8 cellular contexts compared by ENCODE assay signal in the genomic region with DNA sequence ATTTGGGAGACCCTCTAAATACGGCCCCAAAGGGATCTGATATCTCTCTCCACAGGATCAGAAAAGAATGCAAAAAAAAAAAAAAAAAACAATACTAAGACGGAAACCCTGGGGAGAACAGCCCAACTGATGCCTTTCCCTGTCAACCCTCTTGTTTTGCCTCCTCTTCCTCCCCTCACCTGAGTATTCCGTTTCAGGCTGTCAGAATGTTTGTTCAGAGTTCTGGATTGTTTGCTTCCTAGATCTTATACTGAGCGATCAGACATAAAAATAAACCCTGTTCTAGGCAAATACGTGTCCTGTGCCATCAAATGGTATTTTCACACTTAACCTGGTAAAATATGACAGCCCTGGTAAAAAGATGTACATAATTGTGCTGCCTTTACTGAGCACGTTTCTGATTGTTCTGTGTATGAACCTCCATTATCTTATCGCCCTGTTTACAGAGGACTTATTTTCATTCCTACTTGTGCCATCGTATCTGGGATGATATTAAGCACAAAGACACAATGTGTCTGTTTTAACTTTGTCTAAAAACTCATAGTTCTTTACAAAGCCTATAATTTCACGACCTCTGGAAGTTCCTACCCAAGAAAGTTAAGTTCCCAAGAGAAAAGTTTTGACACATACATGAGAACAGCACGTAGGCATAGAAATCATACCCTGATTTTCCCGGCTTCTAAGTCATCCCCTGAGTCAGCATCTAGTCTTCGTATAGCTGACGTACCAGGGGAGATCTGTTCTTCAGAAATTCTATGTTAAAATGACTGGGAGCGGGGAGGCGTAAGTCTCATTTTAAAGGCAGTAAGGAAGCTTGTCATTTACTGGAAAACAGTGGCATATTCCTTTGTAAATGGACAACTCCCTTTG. TPM values are rescaled to one million over a fixed set of nuclear protein-coding genes. Genes with fewer than 3 reads are reported as not detected.
DNase-seq lines count a peak whose midpoint lies in the region; ATAC-seq and TF ChIP-seq lines count a peak whose summit lies in the region.

No MANE protein-coding gene starts in this region.

- H3K27ac ChIP-seq in SJCRH30 (peak overlapping the region; percentile 97), esophagus squamous epithelium (peak overlapping the region; percentile 75 to 96 (median 84))

- intact Hi-C loops in esophagus squamous epithelium (cut with DNase I), result no loop called here

- peaks cover 14% of the 10 kb centered on the region for H3K36me3 ChIP-seq in SJCRH30
- H3K36me3 ChIP-seq in esophagus squamous epithelium, result no peaks in the 10 kb centered on the region

- H3K4me3 ChIP-seq in SJCRH30 (peak overlapping the region; percentile 56), esophagus squamous epithelium (peak overlapping the region in 3 of 4 donors; percentile 10 to 51 (median 30)), retinal pigment epithelial cell (ENCODE audit: low read length) (peak overlapping the region; percentile 27)

- H3K27me3 ChIP-seq in SJCRH30 (no peaks in the 10 kb centered on the region), esophagus squamous epithelium (peaks cover 0 to 14% (median 0%) of the 10 kb centered on the region in 4 donors)

- TF ChIP-seq POLR2A in esophagus squamous epithelium (IDR thresholded peaks at IDR 0.05), result no peak

- H3K4me1 ChIP-seq in SJCRH30, result peaks cover 35% of the 10 kb centered on the region
- peaks cover 0 to 46% (median 23%) of the 10 kb centered on the region in 3 donors for H3K4me1 ChIP-seq in esophagus squamous epithelium

- no peaks in the 10 kb centered on the region for H3K9me3 ChIP-seq in SJCRH30 (replicated peaks)
- H3K9me3 ChIP-seq in esophagus squamous epithelium, result no peaks in the 10 kb centered on the region

- WGBS in esophagus squamous epithelium, 2 donors, result 72 to 82% methylated on average over 15 of the region's 15 CpGs

- TF ChIP-seq CTCF in esophagus squamous epithelium (IDR thresholded peaks at IDR 0.05), result no peak
- TF ChIP-seq CTCF in retinal pigment epithelial cell (conservative IDR thresholded peaks at IDR 0.05; ENCODE audit: low read depth, low read length), result no peak
- no peak for TF ChIP-seq CTCF in GM20000 (IDR thresholded peaks at IDR 0.05; ENCODE audit: extremely low read depth, missing control alignments)

- ATAC-seq in HG03460 (IDR thresholded peaks at IDR 0.05; ENCODE audit: unreplicated experiment) (no peak), GM19463 (IDR thresholded peaks at IDR 0.05; ENCODE audit: unreplicated experiment) (no peak)

- DNase-seq in ELR (ENCODE audit: low read depth) (peak; percentile 69), SJCRH30 (peak in 1 of 2 experiments; percentile 20), esophagus squamous epithelium (lab: John Stamatoyannopoulos, UW) (no peak), retinal pigment epithelial cell (ENCODE audit: low read depth) (no peak), GM20000 (ENCODE audit: low spot score) (no peak)
- no peak for DNase-seq in stimulated activated CD4-positive, alpha-beta T cell treated with anti-CD3 and anti-CD28 coated beads, Interleukin-2, amount 100 ng/mL, for 48 hours

RNA-seq across cellular contexts. Expression of a gene that starts 0.9 kb away (rescaled TPM):
- total RNA-seq in SJCRH30 (2014; rRNA removed; shearing (Covaris generic)), result 36.1 and 36.4 TPM in 2 replicates
- total RNA-seq in esophagus squamous epithelium, result 10 to 100 TPM; 15.6 to 54.4 (median 33.1) TPM
